23 cellular contexts compared by ENCODE assay signal in the genomic region with DNA sequence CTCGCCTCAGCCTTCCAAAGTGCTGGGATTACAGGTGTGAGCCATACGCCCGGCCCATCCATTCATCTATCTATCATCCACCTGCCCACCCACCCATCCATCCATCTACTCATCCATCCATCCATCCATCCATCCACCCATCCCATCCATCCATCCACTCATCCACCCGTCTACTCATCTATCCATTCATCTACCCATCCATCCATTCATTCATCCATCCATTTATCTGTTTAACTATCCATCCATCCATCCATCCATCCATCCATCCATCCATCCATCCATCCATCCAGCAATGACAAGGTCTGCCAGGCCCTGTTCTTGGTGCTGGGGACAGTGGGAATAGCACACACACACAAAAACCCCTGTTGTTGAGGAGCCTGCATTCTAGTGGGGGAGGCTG. TPM values are rescaled to one million over a fixed set of nuclear protein-coding genes. Genes with fewer than 3 reads are reported as not detected.
A peak's percentile ranks its signal among the peaks of the same experiment; 100 is the strongest.
DNase-seq lines count a peak whose midpoint lies in the region; ATAC-seq and TF ChIP-seq lines count a peak whose summit lies in the region.
"Had no signal": no experiment of that assay in that cellular context is flagged by ENCODE, and none has a peak within 500 bp of the region (broad histone marks: within the 10 kb centered on the region; RNA-seq: fewer than 3 reads in every experiment).

No MANE protein-coding gene starts in this region.

- ATAC-seq in CD8-positive, alpha-beta T cell = no peak
- ATAC-seq in activated CD8-positive, alpha-beta T cell treated with anti-CD3 and anti-CD28 coated beads for 36 hours = no peak
- ATAC-seq in naive B cell (ENCODE audit: low read depth in 2 of 2) = no peak
- no peak for ATAC-seq in HG02973 (IDR thresholded peaks at IDR 0.05; ENCODE audit: unreplicated experiment)
- ATAC-seq: PC-3, psoas muscle had no signal

- H3K27me3 Mint-ChIP-seq in T-helper 1 cell treated with Interleukin-12 subunit alpha and Interleukin-12 subunit beta and Interleukin-4 antibody, amounts not matched to agents 30 μg/mL and 1 μg/mL, for 36 hours (ENCODE audit: low read depth) = no peaks in the 10 kb centered on the region
- no peaks in the 10 kb centered on the region for H3K27me3 Mint-ChIP-seq in CD8-positive, alpha-beta T cell (ENCODE audit: low read depth)
- H3K27me3 Mint-ChIP-seq in activated CD8-positive, alpha-beta T cell treated with anti-CD3 and anti-CD28 coated beads for 36 hours = no peaks in the 10 kb centered on the region
- H3K27me3 Mint-ChIP-seq in naive B cell = no peaks in the 10 kb centered on the region

- H3K4me3 ChIP-seq in CD8-positive, alpha-beta T cell (ENCODE audit: low read depth, low read length) = no peak overlapping the region
- H3K4me3 ChIP-seq: adrenal gland, psoas muscle, SJCRH30 had no signal

- CTCF ChIA-PET in CD8-positive, alpha-beta T cell (lab: Charles Lee) = no interaction called here
- CTCF ChIA-PET in activated CD8-positive, alpha-beta T cell treated with anti-CD3 and anti-CD28 coated beads for 36 hours (lab: Charles Lee) = no interaction called here

- POLR2A ChIA-PET in CD8-positive, alpha-beta T cell (lab: Charles Lee) = no interaction called here
- POLR2A ChIA-PET in activated CD8-positive, alpha-beta T cell treated with anti-CD3 and anti-CD28 coated beads for 36 hours (lab: Charles Lee) = no interaction called here

- H3K9me3 Mint-ChIP-seq in T-helper 1 cell treated with Interleukin-12 subunit alpha and Interleukin-12 subunit beta and Interleukin-4 antibody, amounts not matched to agents 30 μg/mL and 1 μg/mL, for 36 hours = peaks cover 12% of the 10 kb centered on the region
- no peaks in the 10 kb centered on the region for H3K9me3 Mint-ChIP-seq in CD8-positive, alpha-beta T cell
- H3K9me3 Mint-ChIP-seq in activated CD8-positive, alpha-beta T cell treated with anti-CD3 and anti-CD28 coated beads for 36 hours = peaks cover 8% of the 10 kb centered on the region
- peaks cover 0 to 5% (median 0%) of the 10 kb centered on the region in 7 donors for H3K9me3 Mint-ChIP-seq in naive B cell
- H3K9me3 Mint-ChIP-seq: HFFc6 had no signal

- H3K27ac Mint-ChIP-seq in T-helper 1 cell treated with Interleukin-12 subunit alpha and Interleukin-12 subunit beta and Interleukin-4 antibody, amounts not matched to agents 30 μg/mL and 1 μg/mL, for 36 hours = peak overlapping the region; percentile 18
- peak overlapping the region; percentile 77 for H3K27ac Mint-ChIP-seq in CD8-positive, alpha-beta T cell
- H3K27ac Mint-ChIP-seq in activated CD8-positive, alpha-beta T cell treated with anti-CD3 and anti-CD28 coated beads for 36 hours = peak overlapping the region; percentile 39
- peak overlapping the region in 5 of 6 donors; percentile 13 to 87 (median 54) for H3K27ac Mint-ChIP-seq in naive B cell
- H3K27ac Mint-ChIP-seq: HFFc6 had no signal

- no peaks in the 10 kb centered on the region for H3K36me3 ChIP-seq in CD8-positive, alpha-beta T cell (ENCODE audit: insufficient read depth, low read length)
- H3K36me3 ChIP-seq: adrenal gland, SJCRH30 had no signal

- peaks cover 46% of the 10 kb centered on the region for H3K36me3 Mint-ChIP-seq in T-helper 1 cell treated with Interleukin-12 subunit alpha and Interleukin-12 subunit beta and Interleukin-4 antibody, amounts not matched to agents 30 μg/mL and 1 μg/mL, for 36 hours (ENCODE audit: low read depth)
- H3K36me3 Mint-ChIP-seq in CD8-positive, alpha-beta T cell = peaks cover 53% of the 10 kb centered on the region
- peaks cover 40% of the 10 kb centered on the region for H3K36me3 Mint-ChIP-seq in activated CD8-positive, alpha-beta T cell treated with anti-CD3 and anti-CD28 coated beads for 36 hours (ENCODE audit: low read depth)
- H3K36me3 Mint-ChIP-seq in naive B cell = peaks cover 8 to 28% of the 10 kb centered on the region in 2 donors

- no peaks in the 10 kb centered on the region for H3K27me3 ChIP-seq in CD8-positive, alpha-beta T cell (ENCODE audit: insufficient read depth, low read length)
- H3K27me3 ChIP-seq: adrenal gland, SJCRH30 had no signal

- peaks cover 55% of the 10 kb centered on the region for H3K4me1 Mint-ChIP-seq in T-helper 1 cell treated with Interleukin-12 subunit alpha and Interleukin-12 subunit beta and Interleukin-4 antibody, amounts not matched to agents 30 μg/mL and 1 μg/mL, for 36 hours (ENCODE audit: low read depth)
- H3K4me1 Mint-ChIP-seq in CD8-positive, alpha-beta T cell (ENCODE audit: low read depth) = peaks cover 57% of the 10 kb centered on the region
- H3K4me1 Mint-ChIP-seq in activated CD8-positive, alpha-beta T cell treated with anti-CD3 and anti-CD28 coated beads for 36 hours (ENCODE audit: low read depth) = peaks cover 50% of the 10 kb centered on the region
- peaks cover 48 to 80% (median 67%) of the 10 kb centered on the region in 3 donors for H3K4me1 Mint-ChIP-seq in naive B cell

- no peak for DNase-seq in T-helper 1 cell
- DNase-seq in CD8-positive, alpha-beta T cell = no peak
- DNase-seq in activated CD8-positive, alpha-beta T cell treated with anti-CD3 and anti-CD28 coated beads for 36 hours = no peak
- DNase-seq in naive B cell = no peak
- no peak for DNase-seq in NAMALWA (ENCODE audit: low spot score)
- DNase-seq in NCI-H187 treated with DMSO at 0.1 percent for 48 hours (lab: John Stamatoyannopoulos, UW) = no peak
- DNase-seq: adrenal gland, Calu3, cortex of kidney, HFFc6, Kasumi-1, NCI-H1092, NCI-H2029 treated with DMSO at 0.1 percent for 48 hours, NCI-H226, NCI-H82, PC-3, psoas muscle, SJCRH30 had no signal

- no peak for TF ChIP-seq CTCF in CD8-positive, alpha-beta T cell (IDR thresholded peaks at IDR 0.05)
- TF ChIP-seq CTCF in activated CD8-positive, alpha-beta T cell treated with anti-CD3 and anti-CD28 coated beads for 36 hours (IDR thresholded peaks at IDR 0.05) = no peak

- H3K4me1 ChIP-seq in CD8-positive, alpha-beta T cell (ENCODE audit: insufficient read depth, low read length) = peaks cover 41% of the 10 kb centered on the region
- H3K4me1 ChIP-seq: adrenal gland, psoas muscle, SJCRH30 had no signal

- no peaks in the 10 kb centered on the region for H3K9me3 ChIP-seq in CD8-positive, alpha-beta T cell (ENCODE audit: low read length)
- H3K9me3 ChIP-seq: adrenal gland, psoas muscle, SJCRH30 had no signal

- no peak overlapping the region for H3K27ac ChIP-seq in CD8-positive, alpha-beta T cell (ENCODE audit: low read depth, low read length)
- H3K27ac ChIP-seq: 22Rv1, adrenal gland, psoas muscle, SJCRH30, VCaP had no signal

- H3K4me3 Mint-ChIP-seq in T-helper 1 cell treated with Interleukin-12 subunit alpha and Interleukin-12 subunit beta and Interleukin-4 antibody, amounts not matched to agents 30 μg/mL and 1 μg/mL, for 36 hours = peak overlapping the region; percentile 1
- H3K4me3 Mint-ChIP-seq in CD8-positive, alpha-beta T cell = no peak overlapping the region
- H3K4me3 Mint-ChIP-seq in activated CD8-positive, alpha-beta T cell treated with anti-CD3 and anti-CD28 coated beads for 36 hours = no peak overlapping the region
- H3K4me3 Mint-ChIP-seq in naive B cell = peak overlapping the region in 7 of 8 donors; percentile 37 to 91 (median 67)
- H3K4me3 Mint-ChIP-seq: HFFc6 had no signal

- intact Hi-C loops in CD8-positive, alpha-beta T cell (cut with DNase I, micrococcal nuclease) = no loop called here
- intact Hi-C loops in activated CD8-positive, alpha-beta T cell treated with anti-CD3 and anti-CD28 coated beads for 36 hours (cut with micrococcal nuclease) = no loop called here

RNA-seq across cellular contexts. Expression of a gene that starts 4.5 kb away (rescaled TPM):
- total RNA-seq in CD8-positive, alpha-beta T cell = 10 to 100 TPM; 68.3 to 75.5 TPM
- total RNA-seq in activated CD8-positive, alpha-beta T cell treated with anti-CD3 and anti-CD28 coated beads for 36 hours = 10 to 100 TPM; 61.7 to 65.4 TPM
- 10 to 100 TPM; 17.9 to 34.0 (median 23.7) TPM for polyA plus RNA-seq in naive B cell (ENCODE audit: low read depth in 6 of 6)
- total RNA-seq: HFFc6, SJCRH30 had no signal

RNA-seq across cellular contexts. Expression of a gene that starts 9.8 kb away (rescaled TPM):
- 10 to 100 TPM; 33.5 to 38.8 TPM for total RNA-seq in CD8-positive, alpha-beta T cell
- 10 to 100 TPM; 20.6 to 20.9 TPM for total RNA-seq in activated CD8-positive, alpha-beta T cell treated with anti-CD3 and anti-CD28 coated beads for 36 hours
- polyA plus RNA-seq in naive B cell (ENCODE audit: low read depth in 6 of 6) = 10 to 100 TPM in 5 of 6 donors, 1 to 10 TPM in 1; 7.5 to 39.5 (median 22.3) TPM
- total RNA-seq: HFFc6, SJCRH30, skeletal muscle tissue had no signal

RNA-seq across cellular contexts. Expression of a gene that starts 37.5 kb away (rescaled TPM):
- total RNA-seq in CD8-positive, alpha-beta T cell = 1 to 10 TPM; 1.1 to 1.7 TPM
- total RNA-seq in activated CD8-positive, alpha-beta T cell treated with anti-CD3 and anti-CD28 coated beads for 36 hours = 10 to 100 TPM; 33.8 to 34.3 TPM
- 1 to 10 TPM in 5 of 6 donors, not detected in 1; 2.7 to 5.1 (median 3.2) TPM for polyA plus RNA-seq in naive B cell (ENCODE audit: low read depth in 6 of 6)

RNA-seq across cellular contexts. Expression of a gene that starts 39.6 kb away (rescaled TPM):
- 10 to 100 TPM; 31.9 to 33.1 TPM for total RNA-seq in CD8-positive, alpha-beta T cell
- total RNA-seq in activated CD8-positive, alpha-beta T cell treated with anti-CD3 and anti-CD28 coated beads for 36 hours = 10 to 100 TPM; 58.2 to 64.8 TPM
- 100 to 1,000 TPM in 1 of 6 donors, 10 to 100 TPM in 5; 55.2 to 122 (median 79.5) TPM for polyA plus RNA-seq in naive B cell (ENCODE audit: low read depth in 6 of 6)

RNA-seq across cellular contexts. Expression of a gene that starts 56.5 kb away (rescaled TPM):
- total RNA-seq in CD8-positive, alpha-beta T cell = not detected
- 1 to 10 TPM in 1 of 2 experiments, under 1 TPM in 1; 0.34 to 1.1 TPM for total RNA-seq in activated CD8-positive, alpha-beta T cell treated with anti-CD3 and anti-CD28 coated beads for 36 hours
- polyA plus RNA-seq in naive B cell (ENCODE audit: low read depth in 6 of 6) = not detected
- total RNA-seq: SJCRH30 had no signal

Comparison
In these comparisons a context has a peak if more than half of its experiments do, and no peak if none do; other contexts are left out.
1. H3K27ac Mint-ChIP-seq: peak in every context shown above with its lines; median percentile 77 in CD8-positive, alpha-beta T cell; 54 in naive B cell; 39 in activated CD8-positive, alpha-beta T cell treated with anti-CD3 and anti-CD28 coated beads for 36 hours; 18 in T-helper 1 cell treated with Interleukin-12 subunit alpha and Interleukin-12 subunit beta and Interleukin-4 antibody, amounts not matched to agents 30 μg/mL and 1 μg/mL, for 36 hours.
2. H3K4me3 Mint-ChIP-seq: peak in T-helper 1 cell treated with Interleukin-12 subunit alpha and Interleukin-12 subunit beta and Interleukin-4 antibody, amounts not matched to agents 30 μg/mL and 1 μg/mL, for 36 hours (single experiment) and naive B cell (7 of 8); none in CD8-positive, alpha-beta T cell (single experiment) and activated CD8-positive, alpha-beta T cell treated with anti-CD3 and anti-CD28 coated beads for 36 hours (single experiment).
3. RNA of a gene that starts 37.5 kb away (total RNA-seq): 33.8 to 34.3 TPM in activated CD8-positive, alpha-beta T cell treated with anti-CD3 and anti-CD28 coated beads for 36 hours; 1.1 to 1.7 TPM in CD8-positive, alpha-beta T cell; every median in the first group is over 10 times any median in the second.